In the genomic region with DNA sequence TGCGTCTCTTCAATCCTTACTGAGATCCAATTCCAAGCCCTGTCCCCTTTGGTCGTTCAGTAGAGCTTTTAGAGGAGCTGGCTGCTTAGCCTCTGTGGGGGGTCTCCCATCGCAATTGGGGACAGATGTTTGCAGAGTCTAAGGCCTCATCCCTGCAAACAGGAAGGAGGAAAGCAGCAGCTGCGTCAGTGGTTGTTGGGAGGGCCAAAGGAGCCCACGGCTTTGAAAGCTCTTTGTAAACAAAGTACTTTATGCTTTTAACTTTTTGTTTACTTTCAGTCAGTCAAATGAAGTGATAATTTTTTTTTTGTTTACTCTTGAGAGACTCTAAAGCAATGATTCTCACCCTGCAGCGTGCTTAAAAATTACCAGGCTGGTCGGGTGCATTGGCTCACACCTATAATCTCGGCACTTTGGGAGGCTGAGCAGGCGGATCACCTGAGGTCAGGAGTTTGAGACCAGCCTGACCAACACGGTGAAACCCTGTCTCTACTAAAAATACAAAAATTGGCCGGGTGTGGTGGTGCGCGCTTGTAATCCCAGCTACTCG, we compare ENCODE assay signal across 1 cellular context.
A peak's percentile ranks its signal among the peaks of the same experiment; 100 is the strongest.
TF ChIP-seq lines count a peak whose summit lies in the region.

No MANE protein-coding gene starts in this region.

TF ChIP-seq in HepG2, 621 proteins besides CTCF, POLR2A, EP300 and RAD21 (continued from another document):
- TF ChIP-seq, protein P1, sequence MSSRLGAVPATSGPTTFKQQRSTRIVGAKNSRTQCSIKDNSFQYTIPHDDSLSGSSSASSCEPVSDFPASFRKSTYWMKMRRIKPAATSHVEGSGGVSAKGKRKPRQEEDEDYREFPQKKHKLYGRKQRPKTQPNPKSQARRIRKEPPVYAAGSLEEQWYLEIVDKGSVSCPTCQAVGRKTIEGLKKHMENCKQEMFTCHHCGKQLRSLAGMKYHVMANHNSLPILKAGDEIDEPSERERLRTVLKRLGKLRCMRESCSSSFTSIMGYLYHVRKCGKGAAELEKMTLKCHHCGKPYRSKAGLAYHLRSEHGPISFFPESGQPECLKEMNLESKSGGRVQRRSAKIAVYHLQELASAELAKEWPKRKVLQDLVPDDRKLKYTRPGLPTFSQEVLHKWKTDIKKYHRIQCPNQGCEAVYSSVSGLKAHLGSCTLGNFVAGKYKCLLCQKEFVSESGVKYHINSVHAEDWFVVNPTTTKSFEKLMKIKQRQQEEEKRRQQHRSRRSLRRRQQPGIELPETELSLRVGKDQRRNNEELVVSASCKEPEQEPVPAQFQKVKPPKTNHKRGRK (CRISPR knock-in tag; IDR thresholded peaks at IDR 0.05) = no peak
- TF ChIP-seq HNRNPL (IDR thresholded peaks at IDR 0.05; ENCODE audit: low read depth, low read length) (no peak), ZNF292 (CRISPR knock-in tag; IDR thresholded peaks at IDR 0.05; ENCODE audit: borderline replicate concordance, low read depth) (0 out of 2 replicates have a peak, but pooled peaks have one; percentile 48), NBN (conservative IDR thresholded peaks at IDR 0.05) (no peak), ZNF672 (CRISPR knock-in tag; IDR thresholded peaks at IDR 0.05) (no peak), ZNF446 (CRISPR knock-in tag; IDR thresholded peaks at IDR 0.05) (no peak), ZNF160 (CRISPR knock-in tag; IDR thresholded peaks at IDR 0.05) (no peak), FIP1L1 (IDR thresholded peaks at IDR 0.05; ENCODE audit: borderline replicate concordance, insufficient read depth, low read depth, low read length) (no peak), PTBP1 (IDR thresholded peaks at IDR 0.05; ENCODE audit: low read depth, low read length, poor library complexity, severe bottlenecking) (no peak), GTF2F1 (IDR thresholded peaks at IDR 0.05; ENCODE audit: low read length) (no peak), ZNF749 (CRISPR knock-in tag; IDR thresholded peaks at IDR 0.05; ENCODE audit: borderline replicate concordance) (no peak), TCF12 (IDR thresholded peaks at IDR 0.05) (no peak), TCF12 (CRISPR knock-in tag; IDR thresholded peaks at IDR 0.05) (peak; percentile 49; the same call in 1 of the 2 replicates), ZNF333 (CRISPR knock-in tag; IDR thresholded peaks at IDR 0.05; ENCODE audit: borderline replicate concordance) (no peak), ZNF354B (CRISPR knock-in tag; IDR thresholded peaks at IDR 0.05) (0 out of 2 replicates have a peak, but pooled peaks have one; percentile 46), ZNF30 (CRISPR knock-in tag; IDR thresholded peaks at IDR 0.05) (no peak), TBX2 (CRISPR knock-in tag; IDR thresholded peaks at IDR 0.05; ENCODE audit: borderline replicate concordance) (peak; percentile 97), KAT8 (CRISPR knock-in tag; IDR thresholded peaks at IDR 0.05) (no peak), TAF15 (IDR thresholded peaks at IDR 0.05; ENCODE audit: low read depth, low read length, poor library complexity, severe bottlenecking) (no peak)
- TF ChIP-seq, protein P2, sequence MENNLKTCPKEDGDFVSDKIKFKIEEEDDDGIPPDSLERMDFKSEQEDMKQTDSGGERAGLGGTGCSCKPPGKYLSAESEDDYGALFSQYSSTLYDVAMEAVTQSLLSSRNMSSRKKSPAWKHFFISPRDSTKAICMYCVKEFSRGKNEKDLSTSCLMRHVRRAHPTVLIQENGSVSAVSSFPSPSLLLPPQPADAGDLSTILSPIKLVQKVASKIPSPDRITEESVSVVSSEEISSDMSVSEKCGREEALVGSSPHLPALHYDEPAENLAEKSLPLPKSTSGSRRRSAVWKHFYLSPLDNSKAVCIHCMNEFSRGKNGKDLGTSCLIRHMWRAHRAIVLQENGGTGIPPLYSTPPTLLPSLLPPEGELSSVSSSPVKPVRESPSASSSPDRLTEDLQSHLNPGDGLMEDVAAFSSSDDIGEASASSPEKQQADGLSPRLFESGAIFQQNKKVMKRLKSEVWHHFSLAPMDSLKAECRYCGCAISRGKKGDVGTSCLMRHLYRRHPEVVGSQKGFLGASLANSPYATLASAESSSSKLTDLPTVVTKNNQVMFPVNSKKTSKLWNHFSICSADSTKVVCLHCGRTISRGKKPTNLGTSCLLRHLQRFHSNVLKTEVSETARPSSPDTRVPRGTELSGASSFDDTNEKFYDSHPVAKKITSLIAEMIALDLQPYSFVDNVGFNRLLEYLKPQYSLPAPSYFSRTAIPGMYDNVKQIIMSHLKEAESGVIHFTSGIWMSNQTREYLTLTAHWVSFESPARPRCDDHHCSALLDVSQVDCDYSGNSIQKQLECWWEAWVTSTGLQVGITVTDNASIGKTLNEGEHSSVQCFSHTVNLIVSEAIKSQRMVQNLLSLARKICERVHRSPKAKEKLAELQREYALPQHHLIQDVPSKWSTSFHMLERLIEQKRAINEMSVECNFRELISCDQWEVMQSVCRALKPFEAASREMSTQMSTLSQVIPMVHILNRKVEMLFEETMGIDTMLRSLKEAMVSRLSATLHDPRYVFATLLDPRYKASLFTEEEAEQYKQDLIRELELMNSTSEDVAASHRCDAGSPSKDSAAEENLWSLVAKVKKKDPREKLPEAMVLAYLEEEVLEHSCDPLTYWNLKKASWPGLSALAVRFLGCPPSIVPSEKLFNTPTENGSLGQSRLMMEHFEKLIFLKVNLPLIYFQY (CRISPR knock-in tag; IDR thresholded peaks at IDR 0.05; ENCODE audit: borderline replicate concordance) = no peak
- TF ChIP-seq, protein P3, sequence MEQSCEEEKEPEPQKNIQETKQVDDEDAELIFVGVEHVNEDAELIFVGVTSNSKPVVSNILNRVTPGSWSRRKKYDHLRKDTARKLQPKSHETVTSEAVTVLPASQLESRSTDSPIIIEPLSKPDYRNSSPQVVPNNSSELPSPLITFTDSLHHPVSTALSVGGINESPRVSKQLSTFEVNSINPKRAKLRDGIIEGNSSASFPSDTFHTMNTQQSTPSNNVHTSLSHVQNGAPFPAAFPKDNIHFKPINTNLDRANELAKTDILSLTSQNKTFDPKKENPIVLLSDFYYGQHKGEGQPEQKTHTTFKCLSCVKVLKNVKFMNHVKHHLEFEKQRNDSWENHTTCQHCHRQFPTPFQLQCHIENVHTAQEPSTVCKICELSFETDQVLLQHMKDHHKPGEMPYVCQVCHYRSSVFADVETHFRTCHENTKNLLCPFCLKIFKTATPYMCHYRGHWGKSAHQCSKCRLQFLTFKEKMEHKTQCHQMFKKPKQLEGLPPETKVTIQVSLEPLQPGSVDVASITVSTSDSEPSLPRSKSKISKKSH (CRISPR knock-in tag; IDR thresholded peaks at IDR 0.05; ENCODE audit: borderline replicate concordance) = no peak
- TF ChIP-seq, protein P4, sequence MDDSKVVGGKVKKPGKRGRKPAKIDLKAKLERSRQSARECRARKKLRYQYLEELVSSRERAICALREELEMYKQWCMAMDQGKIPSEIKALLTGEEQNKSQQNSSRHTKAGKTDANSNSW (CRISPR knock-in tag; IDR thresholded peaks at IDR 0.05; ENCODE audit: borderline replicate concordance) = no peak
- TF ChIP-seq, protein P5, sequence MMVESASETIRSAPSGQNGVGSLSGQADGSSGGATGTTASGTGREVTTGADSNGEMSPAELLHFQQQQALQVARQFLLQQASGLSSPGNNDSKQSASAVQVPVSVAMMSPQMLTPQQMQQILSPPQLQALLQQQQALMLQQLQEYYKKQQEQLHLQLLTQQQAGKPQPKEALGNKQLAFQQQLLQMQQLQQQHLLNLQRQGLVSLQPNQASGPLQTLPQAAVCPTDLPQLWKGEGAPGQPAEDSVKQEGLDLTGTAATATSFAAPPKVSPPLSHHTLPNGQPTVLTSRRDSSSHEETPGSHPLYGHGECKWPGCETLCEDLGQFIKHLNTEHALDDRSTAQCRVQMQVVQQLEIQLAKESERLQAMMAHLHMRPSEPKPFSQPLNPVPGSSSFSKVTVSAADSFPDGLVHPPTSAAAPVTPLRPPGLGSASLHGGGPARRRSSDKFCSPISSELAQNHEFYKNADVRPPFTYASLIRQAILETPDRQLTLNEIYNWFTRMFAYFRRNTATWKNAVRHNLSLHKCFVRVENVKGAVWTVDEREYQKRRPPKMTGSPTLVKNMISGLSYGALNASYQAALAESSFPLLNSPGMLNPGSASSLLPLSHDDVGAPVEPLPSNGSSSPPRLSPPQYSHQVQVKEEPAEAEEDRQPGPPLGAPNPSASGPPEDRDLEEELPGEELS (CRISPR knock-in tag; IDR thresholded peaks at IDR 0.05) = peak; percentile 88
